Comparison of ENCODE assay signal across 16 cellular contexts in the genomic region with DNA sequence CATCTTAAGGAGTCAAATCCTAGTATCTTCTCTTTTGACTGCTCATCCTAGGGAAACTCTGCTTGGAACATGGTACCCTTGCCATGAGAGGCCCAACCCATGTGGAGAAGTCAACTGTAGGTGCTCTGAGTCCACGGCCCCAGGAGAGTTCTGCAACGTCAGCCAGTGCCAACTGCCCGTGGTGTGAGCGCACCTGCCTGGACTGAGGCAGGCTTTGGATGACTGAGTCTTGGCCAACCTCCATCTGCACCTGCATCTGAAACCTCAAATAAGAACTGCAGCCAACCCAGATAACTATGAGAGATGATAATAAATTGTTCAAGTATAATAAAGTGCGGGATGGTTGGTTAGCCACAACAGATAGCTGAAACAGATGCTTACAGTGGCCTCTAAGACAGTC.
A peak's percentile ranks its signal among the peaks of the same experiment; 100 is the strongest.
DNase-seq lines count a peak whose midpoint lies in the region; TF ChIP-seq lines count a peak whose summit lies in the region.
"Had no signal": no experiment of that assay in that cellular context is flagged by ENCODE, and none has a peak within 500 bp of the region (broad histone marks: within the 10 kb centered on the region; RNA-seq: fewer than 3 reads in every experiment).

No MANE protein-coding gene starts in this region.

- no peaks in the 10 kb centered on the region for H3K9me2 ChIP-seq in OCI-LY1 (ENCODE audit: low read depth, low read length)

- no peak overlapping the region for H3K4me3 ChIP-seq in BLaER1 treated with 17β-estradiol and CSF1 and Interleukin-3, amounts not matched to agents 10 nM and 100 nM
- H3K4me3 ChIP-seq in OCI-LY1 (ENCODE audit: low read depth, low read length, poor library complexity, severe bottlenecking) = no peak overlapping the region
- no peak overlapping the region for H3K4me3 ChIP-seq in mesenchymal stem cell (ENCODE audit: insufficient read depth in 1 of 2, low read depth in 1 of 2, low read length in 2 of 2)
- H3K4me3 ChIP-seq: A549 had no signal

- no peaks in the 10 kb centered on the region for H3K79me2 ChIP-seq in OCI-LY1 (ENCODE audit: insufficient read depth, low read length)
- no peaks in the 10 kb centered on the region for H3K79me2 ChIP-seq in H9 (ENCODE audit: insufficient read depth, low read length)

- peaks cover 0 to under 1% of the 10 kb centered on the region in 2 experiments; a peak in 1 of 4 replicates for H3K4me1 Mint-ChIP-seq in H9
- H3K4me1 Mint-ChIP-seq: CD8-positive, alpha-beta memory T cell had no signal

- H3K4me1 ChIP-seq in BLaER1 treated with 17β-estradiol and CSF1 and Interleukin-3, amounts not matched to agents 10 nM and 100 nM = peaks cover 0 to 10% (median 7%) of the 10 kb centered on the region in 10 experiments; a peak in 7 of 20 replicates
- no peaks in the 10 kb centered on the region for H3K4me1 ChIP-seq in OCI-LY1 (ENCODE audit: insufficient read depth, low read length, severe bottlenecking)
- no peaks in the 10 kb centered on the region for H3K4me1 ChIP-seq in mesenchymal stem cell (ENCODE audit: control insufficient read depth, insufficient read depth, low read depth, low read length)
- H3K4me1 ChIP-seq in H9 (ENCODE audit: insufficient read depth, low read length) = no peaks in the 10 kb centered on the region
- H3K4me1 ChIP-seq: A549, BE2C, Caco-2 had no signal

- H2BK5ac ChIP-seq in mesenchymal stem cell (ENCODE audit: low read depth, low read length, poor library complexity, severe bottlenecking) = no peak overlapping the region
- H2BK5ac ChIP-seq in H9 (ENCODE audit: insufficient read length, low read length) = no peak overlapping the region

- H3K9ac ChIP-seq in BLaER1 treated with 17β-estradiol and CSF1 and Interleukin-3, amounts not matched to agents 10 nM and 100 nM = no peak overlapping the region
- H3K9ac ChIP-seq in OCI-LY1 (ENCODE audit: low read length) (no peak overlapping the region), mesenchymal stem cell (ENCODE audit: low read length) (no peak overlapping the region), H9 (ENCODE audit: extremely low read depth, insufficient read length, low read length) (no peak overlapping the region)

- H2BK15ac ChIP-seq in mesenchymal stem cell (ENCODE audit: low read depth, poor library complexity, severe bottlenecking) (no peak overlapping the region), H9 (ENCODE audit: low read depth, low read length) (no peak overlapping the region)

- no peak overlapping the region for H3K56ac ChIP-seq in H9 (ENCODE audit: insufficient read length, low read depth, low read length)

- no peak overlapping the region for H4K5ac ChIP-seq in H9 (ENCODE audit: insufficient read length, low read depth, low read length)

- H3F3A ChIP-seq in OCI-LY1 (ENCODE audit: insufficient read depth, low read length) = no peaks in the 10 kb centered on the region

- no peaks in the 10 kb centered on the region for H3K27me3 Mint-ChIP-seq in H9 (ENCODE audit: low read depth)
- H3K27me3 Mint-ChIP-seq: CD8-positive, alpha-beta memory T cell had no signal

- no peak overlapping the region for H3K27ac ChIP-seq in BLaER1 treated with 17β-estradiol and CSF1 and Interleukin-3, amounts not matched to agents 10 nM and 100 nM
- H3K27ac ChIP-seq in OCI-LY1 (ENCODE audit: low read depth, low read length, poor library complexity, severe bottlenecking) (peak overlapping the region; percentile 31), mesenchymal stem cell (ENCODE audit: low read length, poor library complexity, severe bottlenecking) (no peak overlapping the region), H9 (ENCODE audit: insufficient read length, low read depth, low read length) (no peak overlapping the region)
- H3K27ac ChIP-seq: A549 had no signal

- H4K8ac ChIP-seq in mesenchymal stem cell (ENCODE audit: low read length) = no peak overlapping the region
- no peak overlapping the region for H4K8ac ChIP-seq in H9 (replicated peaks; ENCODE audit: insufficient read length, low read depth, low read length)

- H3K79me1 ChIP-seq in mesenchymal stem cell (replicated peaks; ENCODE audit: low read length, poor library complexity, severe bottlenecking) = no peaks in the 10 kb centered on the region
- no peaks in the 10 kb centered on the region for H3K79me1 ChIP-seq in H9 (ENCODE audit: insufficient read depth, low read depth, low read length, poor library complexity, severe bottlenecking)

- H3K23ac ChIP-seq in mesenchymal stem cell (ENCODE audit: low read length in 2 of 2) = no peak overlapping the region
- no peak overlapping the region for H3K23ac ChIP-seq in H9 (ENCODE audit: insufficient read length, low read depth, low read length)

- no peaks in the 10 kb centered on the region for H3K23me2 ChIP-seq in H9 (ENCODE audit: insufficient read length, low read depth, low read length, poor library complexity, severe bottlenecking)

- H2BK120ac ChIP-seq in mesenchymal stem cell (ENCODE audit: low read depth, low read length) (no peak overlapping the region), H9 (ENCODE audit: low read depth, low read length, poor library complexity, severe bottlenecking) (no peak overlapping the region)

- H3K14ac ChIP-seq in mesenchymal stem cell (ENCODE audit: low read length in 2 of 2) (no peak overlapping the region), H9 (ENCODE audit: insufficient read depth, low read length) (no peak overlapping the region)

- H3K4me2 ChIP-seq in BLaER1 treated with 17β-estradiol and CSF1 and Interleukin-3, amounts not matched to agents 10 nM and 100 nM = peak overlapping the region in 6 of 11 experiments; percentile 2 to 33 (median 24); a peak in 7 of 22 replicates
- no peak overlapping the region for H3K4me2 ChIP-seq in OCI-LY1 (ENCODE audit: low read length)
- H3K4me2 ChIP-seq in mesenchymal stem cell (ENCODE audit: low read length, poor library complexity, severe bottlenecking) = no peak overlapping the region
- H3K4me2 ChIP-seq in H9 (ENCODE audit: insufficient read depth, insufficient read length, low read length) = no peak overlapping the region
- H3K4me2 ChIP-seq: A549 had no signal

- peaks cover 8 to 31% (median 19%) of the 10 kb centered on the region in 3 experiments; a peak in 6 of 7 replicates for H3K36me3 Mint-ChIP-seq in H9 (ENCODE audit: insufficient read depth in 1 of 3, low read depth in 3 of 3)
- H3K36me3 Mint-ChIP-seq: CD8-positive, alpha-beta memory T cell had no signal

- no peak overlapping the region for H2BK20ac ChIP-seq in H9 (ENCODE audit: low read depth, low read length, poor library complexity, severe bottlenecking)

- WGBS in mesenchymal stem cell = 94% methylated on average over 5 of the region's 5 CpGs
- WGBS in H9 (ENCODE audit: extremely low coverage, insufficient read length, low lambda C conversion rate) = no CpG with 5 or more reads among the region's 5 CpGs

- H2AFZ ChIP-seq in OCI-LY1 (ENCODE audit: low read length) = no peak overlapping the region
- no peak overlapping the region for H2AFZ ChIP-seq in mesenchymal stem cell (ENCODE audit: low read depth, low read length)
- no peak overlapping the region for H2AFZ ChIP-seq in H9 (ENCODE audit: low read length)

- H3K9me3 ChIP-seq in BLaER1 treated with 17β-estradiol and CSF1 and Interleukin-3, amounts not matched to agents 10 nM and 100 nM (replicated peaks in 1 of 11) = peaks cover 11 to 34% (median 27%) of the 10 kb centered on the region in 11 experiments; a peak in 20 of 22 replicates
- H3K9me3 ChIP-seq in OCI-LY1 (ENCODE audit: low read length) (no peaks in the 10 kb centered on the region), mesenchymal stem cell (ENCODE audit: control insufficient read depth, low read length) (peaks cover 13% of the 10 kb centered on the region), H9 (ENCODE audit: control insufficient read depth, low read depth, low read length) (no peaks in the 10 kb centered on the region)
- H3K9me3 ChIP-seq: A549, Caco-2 had no signal

- DNase-seq in A172 (ENCODE audit: low spot score) = peak; percentile 36
- DNase-seq in mesenchymal stem cell = no peak
- no peak for DNase-seq in H9
- no peak for DNase-seq in HUDEP-2 (lab: John Stamatoyannopoulos, UW; ENCODE audit: unreplicated experiment in 76 of 76)
- DNase-seq in SHP77 treated with DMSO at 0.1 percent for 48 hours (lab: John Stamatoyannopoulos, UW) = no peak
- DNase-seq in stimulated activated CD8-positive, alpha-beta memory T cell treated with anti-CD3 and anti-CD28 coated beads, Interleukin-4, amount 100 ng/mL, for 48 hours = no peak
- DNase-seq: BE2C; Caco-2; CD8-positive, alpha-beta memory T cell; DND-41; GDM1; HCEC 1CT; HFFc6 had no signal

- H4K91ac ChIP-seq in mesenchymal stem cell (ENCODE audit: low read length) (peak overlapping the region; percentile 68), H9 (ENCODE audit: insufficient read length, low read depth, low read length) (no peak overlapping the region)

- H4K20me1 ChIP-seq in BLaER1 treated with 17β-estradiol and CSF1 and Interleukin-3, amounts not matched to agents 10 nM and 100 nM = no peaks in the 10 kb centered on the region
- H4K20me1 ChIP-seq in OCI-LY1 (ENCODE audit: insufficient read depth, low read length) (no peaks in the 10 kb centered on the region), H9 (ENCODE audit: control insufficient read depth, insufficient read depth, insufficient read length) (no peaks in the 10 kb centered on the region)

- no peak overlapping the region for H3T11ph ChIP-seq in H9 (ENCODE audit: low read length)

- TF ChIP-seq CTCF in OCI-LY1 (IDR thresholded peaks at IDR 0.05; ENCODE audit: low read length) (no peak), H9 (conservative IDR thresholded peaks at IDR 0.05) (no peak)

- H2BK12ac ChIP-seq in mesenchymal stem cell (ENCODE audit: low read length in 2 of 2) (no peak overlapping the region), H9 (ENCODE audit: insufficient read length, low read depth, low read length) (no peak overlapping the region)

- no peaks in the 10 kb centered on the region for H3K36me3 ChIP-seq in BLaER1 treated with 17β-estradiol and CSF1 and Interleukin-3, amounts not matched to agents 10 nM and 100 nM
- H3K36me3 ChIP-seq in OCI-LY1 (ENCODE audit: insufficient read depth, low read length) (no peaks in the 10 kb centered on the region), mesenchymal stem cell (ENCODE audit: control insufficient read depth in 1 of 2, insufficient read depth in 2 of 2, low read depth in 1 of 2, low read length in 2 of 2) (no peaks in the 10 kb centered on the region)
- H3K36me3 ChIP-seq: BE2C had no signal

- no peak overlapping the region for H3K4me3 Mint-ChIP-seq in H9
- H3K4me3 Mint-ChIP-seq: CD8-positive, alpha-beta memory T cell; HFFc6 had no signal

- no peak overlapping the region for H3K4ac ChIP-seq in mesenchymal stem cell (ENCODE audit: low read depth in 1 of 2, low read length in 2 of 2)
- H3K4ac ChIP-seq in H9 (ENCODE audit: low read depth, low read length) = no peak overlapping the region

- H3K18ac ChIP-seq in mesenchymal stem cell (ENCODE audit: low read depth in 1 of 2, low read length in 2 of 2) = no peak overlapping the region
- H3K18ac ChIP-seq in H9 (ENCODE audit: insufficient read length, low read depth, low read length) = no peak overlapping the region

- H3K9me3 Mint-ChIP-seq in H9 = peaks cover 26 to 29% of the 10 kb centered on the region in 2 experiments

- H3K27me3 ChIP-seq in BLaER1 treated with 17β-estradiol and CSF1 and Interleukin-3, amounts not matched to agents 10 nM and 100 nM = no peaks in the 10 kb centered on the region
- H3K27me3 ChIP-seq in OCI-LY1 (ENCODE audit: insufficient read depth, low read length) = no peaks in the 10 kb centered on the region
- H3K27me3 ChIP-seq in mesenchymal stem cell (ENCODE audit: control insufficient read depth in 1 of 2, insufficient read depth in 1 of 2, low read length in 2 of 2) = no peaks in the 10 kb centered on the region
- no peaks in the 10 kb centered on the region for H3K27me3 ChIP-seq in H9 (ENCODE audit: insufficient read depth, low read length)
- H3K27me3 ChIP-seq: BE2C had no signal

- H2AK5ac ChIP-seq in mesenchymal stem cell (ENCODE audit: low read length, severe bottlenecking) = no peak overlapping the region
- H2AK5ac ChIP-seq in H9 (ENCODE audit: insufficient read length, low read length) = no peak overlapping the region

- H3K27ac Mint-ChIP-seq in H9 = no peak overlapping the region
- H3K27ac Mint-ChIP-seq: CD8-positive, alpha-beta memory T cell; HFFc6 had no signal

Comparison
In these comparisons a context has a peak if more than half of its experiments do, and no peak if none do; other contexts are left out.
1. H3K4me2 ChIP-seq: peak in BLaER1 treated with 17β-estradiol and CSF1 and Interleukin-3, amounts not matched to agents 10 nM and 100 nM (6 of 11); none in OCI-LY1 (single experiment), mesenchymal stem cell (single experiment) and H9 (single experiment).